Comparison of ENCODE assay signal across 2 cellular contexts in the genomic region with DNA sequence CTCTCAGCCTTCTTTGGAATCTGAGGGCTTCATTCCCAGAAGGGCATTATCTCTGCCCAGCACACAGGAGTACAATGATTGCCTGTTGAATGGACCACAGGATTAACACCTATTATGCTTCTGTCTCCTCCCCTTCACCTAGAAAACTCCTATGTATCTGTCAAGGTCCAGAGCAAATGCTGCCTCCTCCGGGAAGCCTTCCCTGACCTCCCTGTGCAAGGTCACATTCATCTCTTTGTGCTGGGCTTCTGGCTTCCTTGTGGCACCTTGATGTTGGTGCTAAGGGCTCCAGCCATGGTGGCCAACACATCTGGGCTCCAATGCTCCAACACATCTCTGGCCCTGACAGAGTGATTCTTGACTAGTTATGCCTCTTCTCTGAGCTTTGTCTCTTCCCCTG.
TF ChIP-seq lines count a peak whose summit lies in the region.

No MANE protein-coding gene starts in this region.

TF ChIP-seq in SK-N-SH treated with all-trans-retinoic acid at 6 μM for 48 hours, 23 proteins besides CTCF, POLR2A, EP300 and RAD21 (continued from another document):
- TF ChIP-seq, protein P1, sequence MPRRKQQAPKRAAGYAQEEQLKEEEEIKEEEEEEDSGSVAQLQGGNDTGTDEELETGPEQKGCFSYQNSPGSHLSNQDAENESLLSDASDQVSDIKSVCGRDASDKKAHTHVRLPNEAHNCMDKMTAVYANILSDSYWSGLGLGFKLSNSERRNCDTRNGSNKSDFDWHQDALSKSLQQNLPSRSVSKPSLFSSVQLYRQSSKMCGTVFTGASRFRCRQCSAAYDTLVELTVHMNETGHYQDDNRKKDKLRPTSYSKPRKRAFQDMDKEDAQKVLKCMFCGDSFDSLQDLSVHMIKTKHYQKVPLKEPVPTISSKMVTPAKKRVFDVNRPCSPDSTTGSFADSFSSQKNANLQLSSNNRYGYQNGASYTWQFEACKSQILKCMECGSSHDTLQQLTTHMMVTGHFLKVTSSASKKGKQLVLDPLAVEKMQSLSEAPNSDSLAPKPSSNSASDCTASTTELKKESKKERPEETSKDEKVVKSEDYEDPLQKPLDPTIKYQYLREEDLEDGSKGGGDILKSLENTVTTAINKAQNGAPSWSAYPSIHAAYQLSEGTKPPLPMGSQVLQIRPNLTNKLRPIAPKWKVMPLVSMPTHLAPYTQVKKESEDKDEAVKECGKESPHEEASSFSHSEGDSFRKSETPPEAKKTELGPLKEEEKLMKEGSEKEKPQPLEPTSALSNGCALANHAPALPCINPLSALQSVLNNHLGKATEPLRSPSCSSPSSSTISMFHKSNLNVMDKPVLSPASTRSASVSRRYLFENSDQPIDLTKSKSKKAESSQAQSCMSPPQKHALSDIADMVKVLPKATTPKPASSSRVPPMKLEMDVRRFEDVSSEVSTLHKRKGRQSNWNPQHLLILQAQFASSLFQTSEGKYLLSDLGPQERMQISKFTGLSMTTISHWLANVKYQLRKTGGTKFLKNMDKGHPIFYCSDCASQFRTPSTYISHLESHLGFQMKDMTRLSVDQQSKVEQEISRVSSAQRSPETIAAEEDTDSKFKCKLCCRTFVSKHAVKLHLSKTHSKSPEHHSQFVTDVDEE (CRISPR knock-in tag; IDR thresholded peaks at IDR 0.05), result no peak

TF ChIP-seq in SK-N-SH, 30 proteins besides CTCF, POLR2A, EP300 and RAD21 (continued from another document):
- TF ChIP-seq CHD2 (IDR thresholded peaks at IDR 0.05; ENCODE audit: low read length, partially characterized antibody), result no peak
- TF ChIP-seq RXRA (IDR thresholded peaks at IDR 0.05; ENCODE audit: borderline replicate concordance, low read depth), result no peak
- TF ChIP-seq NRF1 (IDR thresholded peaks at IDR 0.05; ENCODE audit: low read depth, low read length), result no peak
